In genomic region chr10:79429751-79430150, GRCh38 we compare ENCODE assay signal across 19 cellular contexts. TPM values are rescaled to one million over a fixed set of nuclear protein-coding genes. Genes with fewer than 3 reads are reported as not detected.
A peak's percentile ranks its signal among the peaks of the same experiment; 100 is the strongest.
DNase-seq lines count a peak whose midpoint lies in the region; ATAC-seq and TF ChIP-seq lines count a peak whose summit lies in the region.
"Had no signal": no experiment of that assay in that cellular context is flagged by ENCODE, and none has a peak within 500 bp of the region (broad histone marks: within the 10 kb centered on the region; RNA-seq: fewer than 3 reads in every experiment).

No MANE protein-coding gene starts in this region.

- H3K79me1 ChIP-seq in neuronal stem cell (ENCODE audit: low read depth, low read length), result no peaks in the 10 kb centered on the region

- H3K9me3 ChIP-seq in neuronal stem cell (replicated peaks in 1 of 2; ENCODE audit: control insufficient read depth in 2 of 2, insufficient read depth in 1 of 2, low read depth in 1 of 2, low read length in 2 of 2) (no peaks in the 10 kb centered on the region), stomach smooth muscle (ENCODE audit: control insufficient read depth in 2 of 2, low read length in 2 of 2) (no peaks in the 10 kb centered on the region)

- no peak overlapping the region for H2BK120ac ChIP-seq in neuronal stem cell (ENCODE audit: low read depth, low read length)

- no peak overlapping the region for H3K4me3 ChIP-seq in neuronal stem cell (ENCODE audit: low read length in 2 of 2)
- no peak overlapping the region for H3K4me3 ChIP-seq in stomach smooth muscle (ENCODE audit: low read length in 2 of 2)

- H3K4me3 Mint-ChIP-seq in natural killer cell treated with Interleukin-12 subunit alpha and Interleukin-12 subunit beta and Interleukin-15 and Interleukin-18, amount 100 ng/mL, for 72 hours, result no peak overlapping the region
- H3K4me3 Mint-ChIP-seq in natural killer cell, result no peak overlapping the region
- H3K4me3 Mint-ChIP-seq: B cell; CD4-positive, CD25-positive, alpha-beta regulatory T cell had no signal

- H3K4me1 Mint-ChIP-seq in natural killer cell treated with Interleukin-12 subunit alpha and Interleukin-12 subunit beta and Interleukin-15 and Interleukin-18, amount 100 ng/mL, for 72 hours (ENCODE audit: low read depth in 2 of 2), result peaks cover 0 to 3% of the 10 kb centered on the region in 2 donors
- H3K4me1 Mint-ChIP-seq in natural killer cell, result peaks cover 0 to 10% of the 10 kb centered on the region in 2 donors
- H3K4me1 Mint-ChIP-seq: B cell had no signal

- H3K27me3 ChIP-seq in neuronal stem cell (ENCODE audit: control insufficient read depth in 3 of 3, insufficient read depth in 3 of 3, low read depth in 1 of 3, low read length in 3 of 3) (no peaks in the 10 kb centered on the region), stomach smooth muscle (ENCODE audit: control insufficient read depth in 1 of 2, insufficient read depth in 2 of 2, low read length in 2 of 2) (no peaks in the 10 kb centered on the region)

- H3K36me3 ChIP-seq in neuronal stem cell (replicated peaks in 1 of 2; ENCODE audit: control insufficient read depth in 2 of 2, insufficient read depth in 2 of 2, low read length in 2 of 2) (no peaks in the 10 kb centered on the region), stomach smooth muscle (ENCODE audit: control insufficient read depth in 2 of 2, insufficient read depth in 2 of 2, low read length in 2 of 2) (peaks cover 27 to 29% of the 10 kb centered on the region in 2 donors)

- H3K23ac ChIP-seq in neuronal stem cell (ENCODE audit: low read depth, low read length, poor library complexity), result no peak overlapping the region

- H2BK15ac ChIP-seq in neuronal stem cell (ENCODE audit: low read length), result no peak overlapping the region

- no peak overlapping the region for H2BK5ac ChIP-seq in neuronal stem cell (ENCODE audit: low read length)

- H3K9me3 Mint-ChIP-seq in natural killer cell treated with Interleukin-12 subunit alpha and Interleukin-12 subunit beta and Interleukin-15 and Interleukin-18, amount 100 ng/mL, for 72 hours, result no peaks in the 10 kb centered on the region
- no peaks in the 10 kb centered on the region for H3K9me3 Mint-ChIP-seq in natural killer cell
- H3K9me3 Mint-ChIP-seq: CD4-positive, CD25-positive, alpha-beta regulatory T cell had no signal

- H3K4ac ChIP-seq in neuronal stem cell (ENCODE audit: low read length), result no peak overlapping the region

- no peak for ATAC-seq in natural killer cell treated with Interleukin-12 subunit alpha and Interleukin-12 subunit beta and Interleukin-15 and Interleukin-18, amount 100 ng/mL, for 72 hours
- ATAC-seq in natural killer cell (no peak), GM18505 (IDR thresholded peaks at IDR 0.05; ENCODE audit: unreplicated experiment) (no peak)
- ATAC-seq: Right ventricle myocardium inferior had no signal

- no peak overlapping the region for H3K18ac ChIP-seq in neuronal stem cell (ENCODE audit: low read length)

- H3K4me1 ChIP-seq in neuronal stem cell (ENCODE audit: control insufficient read depth in 2 of 2, insufficient read depth in 1 of 2, low read depth in 1 of 2, low read length in 2 of 2) (peaks cover 0 to 4% of the 10 kb centered on the region in 2 donors), stomach smooth muscle (ENCODE audit: control insufficient read depth, insufficient read depth, low read length) (peaks cover 64% of the 10 kb centered on the region)

- no peak overlapping the region for H3K4me2 ChIP-seq in neuronal stem cell (ENCODE audit: insufficient read depth, low read length, poor library complexity, severe bottlenecking)

- no peak for TF ChIP-seq CTCF in natural killer cell (IDR thresholded peaks at IDR 0.05)

- no peak overlapping the region for H4K8ac ChIP-seq in neuronal stem cell (ENCODE audit: low read depth, low read length)

- no peaks in the 10 kb centered on the region for H3K36me3 Mint-ChIP-seq in natural killer cell treated with Interleukin-12 subunit alpha and Interleukin-12 subunit beta and Interleukin-15 and Interleukin-18, amount 100 ng/mL, for 72 hours
- H3K36me3 Mint-ChIP-seq in natural killer cell, result no peaks in the 10 kb centered on the region

- peak; percentile 51 for DNase-seq in natural killer cell treated with Interleukin-12 subunit alpha and Interleukin-12 subunit beta and Interleukin-15 and Interleukin-18, amount 100 ng/mL, for 72 hours (ENCODE audit: low spot score)
- DNase-seq in natural killer cell (no peak), neuronal stem cell (ENCODE audit: low spot score) (no peak), NCI-H526 (lab: John Stamatoyannopoulos, UW) (no peak), NCI-H1694 (lab: John Stamatoyannopoulos, UW) (no peak), NCI-H1436 treated with DMSO at 0.1 percent for 48 hours (lab: John Stamatoyannopoulos, UW) (no peak)
- DNase-seq: 8988T; CD4-positive, CD25-positive, alpha-beta regulatory T cell; COR-L47; DMS 273 treated with DMSO at 0.1 percent for 48 hours; DND-41; KBM-7; NCI-H187 treated with DMSO at 0.1 percent for 48 hours; NCI-H69; NK-92 treated with Interleukin-12 subunit alpha and Interleukin-12 subunit beta, amount 100 ng/mL, for 24 hours had no signal

- no peak overlapping the region for H4K91ac ChIP-seq in neuronal stem cell (ENCODE audit: low read depth, low read length, poor library complexity)

- no peak overlapping the region for H3K27ac Mint-ChIP-seq in natural killer cell treated with Interleukin-12 subunit alpha and Interleukin-12 subunit beta and Interleukin-15 and Interleukin-18, amount 100 ng/mL, for 72 hours
- no peak overlapping the region for H3K27ac Mint-ChIP-seq in natural killer cell
- H3K27ac Mint-ChIP-seq: B cell; CD4-positive, CD25-positive, alpha-beta regulatory T cell had no signal

- no peak overlapping the region for H3K9ac ChIP-seq in neuronal stem cell (ENCODE audit: low read depth, low read length, poor library complexity)
- H3K9ac ChIP-seq in stomach smooth muscle (ENCODE audit: low read length in 2 of 2), result no peak overlapping the region

- no peaks in the 10 kb centered on the region for H3K27me3 Mint-ChIP-seq in natural killer cell treated with Interleukin-12 subunit alpha and Interleukin-12 subunit beta and Interleukin-15 and Interleukin-18, amount 100 ng/mL, for 72 hours
- H3K27me3 Mint-ChIP-seq in natural killer cell (ENCODE audit: low read depth in 2 of 2), result no peaks in the 10 kb centered on the region
- H3K27me3 Mint-ChIP-seq: B cell had no signal

- no peak for TF ChIP-seq POLR2A in GM18505 (IDR thresholded peaks at IDR 0.05; ENCODE audit: borderline replicate concordance, extremely low read depth, insufficient read depth, insufficient read length)

- H2AFZ ChIP-seq in neuronal stem cell (ENCODE audit: low read length), result no peak overlapping the region

- H2AK5ac ChIP-seq in neuronal stem cell (ENCODE audit: low read depth, low read length), result no peak overlapping the region

- no peak overlapping the region for H3K27ac ChIP-seq in neuronal stem cell (replicated peaks; ENCODE audit: low read length)
- peak overlapping the region; percentile 18 for H3K27ac ChIP-seq in stomach smooth muscle (ENCODE audit: low read length)

- no peak overlapping the region for H2BK12ac ChIP-seq in neuronal stem cell (ENCODE audit: low read length)

- intact Hi-C loops in natural killer cell (cut with micrococcal nuclease), result no loop called here

- H3K14ac ChIP-seq in neuronal stem cell (ENCODE audit: low read length), result peak overlapping the region; percentile 17

- WGBS in neuronal stem cell (ENCODE audit: extremely low coverage in 2 of 2, insufficient read length in 2 of 2, insufficient replicate concordance in 1 of 2), 2 donors, result no CpG with 5 or more reads among the region's 4 CpGs

RNA-seq across cellular contexts. Expression of gene ZCCHC24, which starts 15.7 kb away (rescaled TPM):
- 1 to 10 TPM in 1 of 2 donors, under 1 TPM in 1; 0.73 to 1.3 TPM for total RNA-seq in natural killer cell treated with Interleukin-12 subunit alpha and Interleukin-12 subunit beta and Interleukin-15 and Interleukin-18, amount 100 ng/mL, for 72 hours
- total RNA-seq in natural killer cell, result 1 to 10 TPM; 2.8 to 4.0 (median 3.6) TPM
- 10.6 TPM for polyA plus RNA-seq in neuronal stem cell (2013, experiment 1 of 2)
- polyA plus RNA-seq in neuronal stem cell (2013, experiment 2 of 2), result 10.3 TPM
